ENCODE assay signal across 14 cellular contexts in genomic region chr2:9168851-9169250, GRCh38. TPM values are rescaled to one million over a fixed set of nuclear protein-coding genes. Genes with fewer than 3 reads are reported as not detected.
DNase-seq lines count a peak whose midpoint lies in the region; ATAC-seq, FAIRE-seq and TF ChIP-seq lines count a peak whose summit lies in the region.
"Had no signal": no experiment of that assay in that cellular context is flagged by ENCODE, and none has a peak within 500 bp of the region (broad histone marks: within the 10 kb centered on the region; RNA-seq: fewer than 3 reads in every experiment).

No MANE protein-coding gene starts in this region.

- intact Hi-C loops in HCT116 (cut with micrococcal nuclease) (no loop called here), HepG2 (cut with micrococcal nuclease; ENCODE audit: unreplicated experiment) (loop anchor here (5.0 kb wide), 1 partner anchor 33 kb away; no protein-coding TSS in a partner anchor)

- no peaks in the 10 kb centered on the region for H3K79me2 ChIP-seq in HCT116 (ENCODE audit: insufficient read depth, low read length)
- no peaks in the 10 kb centered on the region for H3K79me2 ChIP-seq in HepG2 (ENCODE audit: insufficient read depth, low read length)

- peaks cover 3% of the 10 kb centered on the region for H3K9me3 ChIP-seq in BLaER1
- no peaks in the 10 kb centered on the region for H3K9me3 ChIP-seq in HCT116 (ENCODE audit: control insufficient read depth in 1 of 2, insufficient read depth in 1 of 2, low read depth in 1 of 2, low read length in 2 of 2)
- H3K9me3 ChIP-seq in SJCRH30 (replicated peaks): no peaks in the 10 kb centered on the region
- H3K9me3 ChIP-seq in HepG2 (ENCODE audit: low read length): no peaks in the 10 kb centered on the region
- H3K9me3 ChIP-seq: suprapubic skin had no signal

- no peaks in the 10 kb centered on the region for H3K9me2 ChIP-seq in HCT116 (ENCODE audit: insufficient read depth)

- TF ChIP-seq EP300 in HepG2 (IDR thresholded peaks at IDR 0.05; ENCODE audit: low read depth in 2 of 2, low read length in 2 of 2) (no peak), HepG2 (CRISPR knock-in tag; IDR thresholded peaks at IDR 0.05; ENCODE audit: borderline replicate concordance) (no peak)

- no peaks in the 10 kb centered on the region for H4K20me1 ChIP-seq in BLaER1
- no peaks in the 10 kb centered on the region for H4K20me1 ChIP-seq in HCT116 (ENCODE audit: insufficient read depth)
- H4K20me1 ChIP-seq in HepG2 (ENCODE audit: insufficient read depth, low read length): no peaks in the 10 kb centered on the region

- no peak for FAIRE-seq in HepG2 (lab: Jason Lieb, UNC)
- FAIRE-seq: bronchial epithelial cell, GM12892 had no signal

- RAD21 ChIA-PET in HCT116 (lab: Charles Lee; ENCODE audit: low non-redundant PET in 1 of 2, low total read pairs in 2 of 2, uncharacterized antibody in 2 of 2, unreplicated experiment in 2 of 2): no interaction called here

- DNase-seq in HCT116 (ENCODE audit: low read depth, low spot score) (no peak), SJCRH30 (peak; percentile 70 to 79), HepG2 (ENCODE audit: low spot score) (no peak), GM13977 (ENCODE audit: low spot score) (no peak), COLO668 (lab: John Stamatoyannopoulos, UW; ENCODE audit: unreplicated experiment) (no peak), HUDEP-2 (lab: John Stamatoyannopoulos, UW; ENCODE audit: unreplicated experiment in 76 of 76) (no peak)
- DNase-seq: activated CD4-positive, alpha-beta T cell treated with anti-CD3 and anti-CD28 coated beads for 1 hour; NCI-H1092; T-helper 17 cell had no signal

- 91% methylated on average over 4 of the region's 4 CpGs for WGBS in HepG2 (ENCODE audit: low lambda C conversion rate)

- H3K4me3 ChIP-seq in BLaER1 (no peak overlapping the region), HCT116 (replicated peaks in 1 of 2; ENCODE audit: low read depth in 1 of 2, low read length in 2 of 2) (no peak overlapping the region), SJCRH30 (no peak overlapping the region), HepG2 (replicated peaks in 1 of 3; ENCODE audit: insufficient read depth in 1 of 3, low read depth in 2 of 3, low read length in 3 of 3) (no peak overlapping the region)
- H3K4me3 ChIP-seq: suprapubic skin had no signal

- no peaks in the 10 kb centered on the region for H3K36me3 ChIP-seq in BLaER1
- H3K36me3 ChIP-seq in HCT116 (ENCODE audit: control insufficient read depth in 1 of 2, insufficient read depth in 2 of 2, low read length in 2 of 2): no peaks in the 10 kb centered on the region
- H3K36me3 ChIP-seq in SJCRH30: no peaks in the 10 kb centered on the region
- no peaks in the 10 kb centered on the region for H3K36me3 ChIP-seq in HepG2 (replicated peaks in 1 of 2; ENCODE audit: control insufficient read depth in 1 of 2, insufficient read depth in 2 of 2, low read length in 2 of 2)
- H3K36me3 ChIP-seq: suprapubic skin had no signal

- TF ChIP-seq RAD21 in HCT116 (IDR thresholded peaks at IDR 0.05; ENCODE audit: low read depth): 0 out of 2 replicates have a peak, but pooled peaks have one; percentile 3
- TF ChIP-seq RAD21 in HepG2 (CRISPR knock-in tag; IDR thresholded peaks at IDR 0.05): no peak

- H3K27ac ChIP-seq in BLaER1 (no peak overlapping the region), HCT116 (ENCODE audit: low read depth, low read length) (no peak overlapping the region), SJCRH30 (no peak overlapping the region), HepG2 (ENCODE audit: extremely low read length, insufficient read depth, low read length) (no peak overlapping the region)
- H3K27ac ChIP-seq: suprapubic skin had no signal

- H3K4me2 ChIP-seq in BLaER1 (peak overlapping the region; percentile 34), HCT116 (ENCODE audit: low read length) (no peak overlapping the region), HepG2 (ENCODE audit: low read depth, low read length) (no peak overlapping the region)

- in situ Hi-C loops in HepG2 (cut with HindIII; ENCODE audit: extremely low pct_ligation_motif_present, low pct_unique_long_range_greater_than_20kb): loop anchor here (5.0 kb wide), 1 partner anchor 38 kb away; the partner anchor contains the start of gene ASAP2
- in situ Hi-C loops in GM13977 (cut with MboI; ENCODE audit: low pct_unique_long_range_greater_than_20kb, low sequenced_read_pairs, unreplicated experiment): no loop called here

- peaks cover 22% of the 10 kb centered on the region for H3K4me1 ChIP-seq in BLaER1
- peaks cover 15 to 33% of the 10 kb centered on the region in 2 experiments for H3K4me1 ChIP-seq in HCT116 (ENCODE audit: control insufficient read depth in 1 of 2, insufficient read depth in 2 of 2, low read length in 2 of 2)
- H3K4me1 ChIP-seq in SJCRH30: peaks cover 7% of the 10 kb centered on the region; the same call in 1 of the 2 replicates
- H3K4me1 ChIP-seq in HepG2 (ENCODE audit: insufficient read depth, low read length): peaks cover 56% of the 10 kb centered on the region

- no peak for ATAC-seq in HCT116
- no peak for ATAC-seq in HepG2
- no peak for ATAC-seq in GM18519 (IDR thresholded peaks at IDR 0.05; ENCODE audit: low FRiP score, unreplicated experiment)
- ATAC-seq: T-helper 17 cell had no signal

- no peaks in the 10 kb centered on the region for H3K27me3 ChIP-seq in BLaER1
- H3K27me3 ChIP-seq in HCT116 (ENCODE audit: insufficient read depth, low read length): no peaks in the 10 kb centered on the region
- H3K27me3 ChIP-seq in SJCRH30: no peaks in the 10 kb centered on the region
- H3K27me3 ChIP-seq in HepG2 (ENCODE audit: control insufficient read depth in 1 of 2, insufficient read depth in 2 of 2, low read length in 2 of 2): peaks cover 0 to 25% of the 10 kb centered on the region in 2 experiments; a peak in 3 of 5 replicates
- H3K27me3 ChIP-seq: suprapubic skin had no signal

- BruUV-seq in HCT116 (replicated peaks; lab: Mats Ljungman, UMichigan) (no TSS peak), HepG2 (replicated peaks; lab: Mats Ljungman, UMichigan) (no TSS peak)

- no peak overlapping the region for H2AFZ ChIP-seq in HCT116 (ENCODE audit: low read depth, low read length, poor library complexity, severe bottlenecking)
- H2AFZ ChIP-seq in HepG2 (ENCODE audit: low read length): no peak overlapping the region

- CTCF ChIA-PET in HCT116 (lab: Charles Lee) (no interaction called here), HepG2 (lab: Yijun Ruan, JAX; ENCODE audit: low intra/inter-chr PET ratio, low total read pairs) (no interaction called here)

- H3K9ac ChIP-seq in BLaER1: no peak overlapping the region
- no peak overlapping the region for H3K9ac ChIP-seq in HCT116 (ENCODE audit: low read length)
- no peak overlapping the region for H3K9ac ChIP-seq in HepG2 (ENCODE audit: insufficient read depth, low read depth, low read length)

- POLR2A ChIA-PET in HCT116 (lab: Charles Lee) (no interaction called here), HepG2 (lab: Yijun Ruan, JAX) (no interaction called here)

- TF ChIP-seq CTCF in HCT116 (IDR thresholded peaks at IDR 0.05 in 2 of 3, conservative IDR thresholded peaks at IDR 0.05 in 1 of 3; ENCODE audit: borderline replicate concordance in 1 of 3, insufficient read depth in 1 of 3, low read depth in 2 of 3, low read length in 2 of 3) (no peak), HepG2 (CRISPR knock-in tag; IDR thresholded peaks at IDR 0.05) (no peak), GM13977 (IDR thresholded peaks at IDR 0.05; ENCODE audit: extremely low read depth, insufficient read depth, missing control alignments) (no peak)

- no peak for TF ChIP-seq POLR2A in HCT116 (IDR thresholded peaks at IDR 0.05; ENCODE audit: borderline replicate concordance, extremely low read depth, insufficient read depth, insufficient read length)
- no peak for TF ChIP-seq POLR2A in HepG2 (IDR thresholded peaks at IDR 0.05; ENCODE audit: insufficient read depth in 1 of 2, low read depth in 2 of 2, low read length in 2 of 2)

TF ChIP-seq in HepG2, 621 proteins besides CTCF, POLR2A, EP300 and RAD21 (continues in another document):
- TF ChIP-seq, protein P1, sequence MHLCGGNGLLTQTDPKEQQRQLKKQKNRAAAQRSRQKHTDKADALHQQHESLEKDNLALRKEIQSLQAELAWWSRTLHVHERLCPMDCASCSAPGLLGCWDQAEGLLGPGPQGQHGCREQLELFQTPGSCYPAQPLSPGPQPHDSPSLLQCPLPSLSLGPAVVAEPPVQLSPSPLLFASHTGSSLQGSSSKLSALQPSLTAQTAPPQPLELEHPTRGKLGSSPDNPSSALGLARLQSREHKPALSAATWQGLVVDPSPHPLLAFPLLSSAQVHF (CRISPR knock-in tag; IDR thresholded peaks at IDR 0.05): no peak
- TF ChIP-seq CREBL2 (CRISPR knock-in tag; IDR thresholded peaks at IDR 0.05; ENCODE audit: borderline replicate concordance): no peak

RNA-seq across cellular contexts. Expression of gene ASAP2, which starts 37.8 kb away (rescaled TPM):
- 16.5 TPM for total RNA-seq in HCT116 (2021; ENCODE audit: unreplicated experiment)
- 9.2 and 10.0 TPM in 2 replicates for polyA plus RNA-seq in HCT116 (2012)
- total RNA-seq in SJCRH30 (2014; rRNA removed; shearing (Covaris generic)): 27.8 and 32.6 TPM in 2 replicates
- 7.3 and 7.5 TPM in 2 replicates for total RNA-seq in HepG2 (2016; rRNA removed; fragmentation: Illumina TruSeq; extraction: Trizol)
- 2.7 and 4.4 TPM in 2 replicates for total RNA-seq in HepG2 (2016; cell fraction: cytosol; rRNA removed; fragmentation: Illumina TruSeq; extraction: Trizol; ENCODE audit: low read depth)
- 5.8 and 6.1 TPM in 2 replicates for total RNA-seq in HepG2 (2016; cell fraction: insoluble cytoplasmic fraction; rRNA removed; fragmentation: Illumina TruSeq; extraction: Trizol)
- total RNA-seq in HepG2 (2016; cell fraction: membrane; rRNA removed; fragmentation: Illumina TruSeq; extraction: Trizol): 5.3 and 5.4 TPM in 2 replicates
- 9.2 and 12.1 TPM in 2 replicates for total RNA-seq in HepG2 (2016; cell fraction: nucleus; rRNA removed; fragmentation: Illumina TruSeq; extraction: Trizol)
- 15.5 and 22.3 TPM in 2 replicates for polyA plus RNA-seq in HepG2 (2011; rRNA removed)
- 10.3 and 11.1 TPM in 2 replicates for polyA plus RNA-seq in HepG2 (2011; cell fraction: cytosol; rRNA removed)
- 23.5 and 27.0 TPM in 2 replicates for polyA plus RNA-seq in HepG2 (2011; cell fraction: nucleus; rRNA removed)
- polyA plus RNA-seq in HepG2 (2012): 8.6 and 9.2 TPM in 2 replicates
- 0.52 and 0.53 TPM in 2 replicates for polyA plus RNA-seq in HepG2 (2016; cell fraction: cytosol; fragmentation: Illumina TruSeq; extraction: Trizol; ENCODE audit: low read depth)
- polyA plus RNA-seq in HepG2 (2016; cell fraction: insoluble cytoplasmic fraction; fragmentation: Illumina TruSeq; extraction: Trizol; ENCODE audit: low read depth): 6.8 and 8.0 TPM in 2 replicates
- 2.2 and 2.8 TPM in 2 replicates for polyA plus RNA-seq in HepG2 (2016; cell fraction: membrane; fragmentation: Illumina TruSeq; extraction: Trizol; ENCODE audit: low read depth)
- 12.8 and 15.6 TPM in 2 replicates for polyA plus RNA-seq in HepG2 (2016; cell fraction: nucleus; fragmentation: Illumina TruSeq; extraction: Trizol; ENCODE audit: insufficient read depth, low read depth)
- 13.6 and 22.4 TPM in 2 replicates for polyA minus RNA-seq in HepG2 (2011; rRNA and poly(A)+ RNA removed; ENCODE audit: low replicate concordance)
- 14.0 and 17.7 TPM in 2 replicates for polyA minus RNA-seq in HepG2 (2011; cell fraction: cytosol; rRNA and poly(A)+ RNA removed)
- 49.2 and 56.1 TPM in 2 replicates for polyA minus RNA-seq in HepG2 (2011; cell fraction: nucleus; rRNA and poly(A)+ RNA removed)

Comparison
In these comparisons a context has a peak if more than half of its experiments do, and no peak if none do; other contexts are left out.
1. DNase-seq: peak in SJCRH30 (2 of 2); none in HCT116 (single experiment), HepG2 (single experiment), GM13977 (single experiment), COLO668 (single experiment) and HUDEP-2 (0 of 76).